In the genomic region with DNA sequence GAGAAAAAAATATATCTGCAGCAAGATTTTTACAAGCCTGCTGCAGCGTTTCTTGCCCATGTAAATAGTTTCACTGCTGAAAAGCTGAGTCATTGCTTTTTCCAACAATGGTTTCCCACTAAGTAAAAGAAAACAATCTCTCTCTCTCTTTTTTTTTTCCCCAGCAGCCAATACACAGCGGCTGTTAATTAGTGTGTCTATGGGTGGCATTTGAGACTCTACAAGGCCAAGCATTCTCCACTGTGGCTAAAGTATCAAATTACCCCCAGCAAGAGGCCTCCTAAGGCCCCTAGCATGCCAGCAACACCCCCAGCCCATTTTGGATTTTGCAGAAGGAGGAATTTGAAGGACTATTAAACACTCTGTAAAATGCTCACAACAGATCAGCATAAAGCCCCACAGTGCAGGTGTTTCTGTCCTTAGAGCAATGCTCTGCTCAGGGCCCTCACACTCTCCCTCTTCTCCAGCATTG, we compare ENCODE assay signal across 11 cellular contexts.
A peak's percentile ranks its signal among the peaks of the same experiment; 100 is the strongest.
DNase-seq lines count a peak whose midpoint lies in the region; ATAC-seq and TF ChIP-seq lines count a peak whose summit lies in the region.
"Had no signal": no experiment of that assay in that cellular context is flagged by ENCODE, and none has a peak within 500 bp of the region (broad histone marks: within the 10 kb centered on the region; RNA-seq: fewer than 3 reads in every experiment).

No MANE protein-coding gene starts in this region.

- H3K27me3 ChIP-seq in ACC112 (ENCODE audit: insufficient read depth, low read length) (no peaks in the 10 kb centered on the region), SJCRH30 (no peaks in the 10 kb centered on the region), iPS-18a (ENCODE audit: control insufficient read depth, insufficient read depth, low read length) (no peaks in the 10 kb centered on the region), tibial artery (no peaks in the 10 kb centered on the region), Peyer's patch (no peaks in the 10 kb centered on the region), WERI-Rb-1 (ENCODE audit: insufficient read depth, low read depth, severe bottlenecking) (peaks cover 70% of the 10 kb centered on the region)

- no peak for ATAC-seq in HG02642 (IDR thresholded peaks at IDR 0.05; ENCODE audit: poor library complexity, unreplicated experiment)
- ATAC-seq: left lobe of liver had no signal

- intact Hi-C loops in tibial artery (cut with DNase I; ENCODE audit: low total_unique reads), result no loop called here

- peaks cover 9% of the 10 kb centered on the region for H3K4me1 ChIP-seq in ACC112 (ENCODE audit: control insufficient read depth, insufficient read depth, low read length, unreplicated experiment)
- H3K4me1 ChIP-seq in SJCRH30, result peaks cover 8% of the 10 kb centered on the region
- H3K4me1 ChIP-seq in iPS-18a (ENCODE audit: control insufficient read depth, low read depth, low read length), result peaks cover 36% of the 10 kb centered on the region
- H3K4me1 ChIP-seq in tibial artery, result no peaks in the 10 kb centered on the region
- H3K4me1 ChIP-seq in Peyer's patch, result no peaks in the 10 kb centered on the region

- H3K9me3 ChIP-seq in SJCRH30 (replicated peaks) (no peaks in the 10 kb centered on the region), iPS-18a (ENCODE audit: control insufficient read depth, low read depth, low read length) (no peaks in the 10 kb centered on the region), tibial artery (no peaks in the 10 kb centered on the region), Peyer's patch (no peaks in the 10 kb centered on the region), WERI-Rb-1 (ENCODE audit: severe bottlenecking) (no peaks in the 10 kb centered on the region)

- no peaks in the 10 kb centered on the region for H3K36me3 ChIP-seq in ACC112 (ENCODE audit: insufficient read depth, low read length)
- no peaks in the 10 kb centered on the region for H3K36me3 ChIP-seq in SJCRH30
- H3K36me3 ChIP-seq in iPS-18a (ENCODE audit: control insufficient read depth, low read depth, low read length), result no peaks in the 10 kb centered on the region
- no peaks in the 10 kb centered on the region for H3K36me3 ChIP-seq in tibial artery
- H3K36me3 ChIP-seq in Peyer's patch, result no peaks in the 10 kb centered on the region
- no peaks in the 10 kb centered on the region for H3K36me3 ChIP-seq in WERI-Rb-1

- TF ChIP-seq CTCF in tibial artery (IDR thresholded peaks at IDR 0.05) (no peak), Peyer's patch (IDR thresholded peaks at IDR 0.05) (no peak), WERI-Rb-1 (IDR thresholded peaks at IDR 0.05; ENCODE audit: low read depth, low read length) (no peak)

- H3K9ac ChIP-seq in iPS-18a (ENCODE audit: low read length), result peak overlapping the region; percentile 64

- H3K27ac ChIP-seq in ACC112 (ENCODE audit: low read depth, low read length) (no peak overlapping the region), SJCRH30 (peak overlapping the region; percentile 47), iPS-18a (ENCODE audit: low read length) (peak overlapping the region; percentile 84), tibial artery (no peak overlapping the region), Peyer's patch (no peak overlapping the region), WERI-Rb-1 (no peak overlapping the region)

- peak; percentile 16 for TF ChIP-seq RAD21 in Ishikawa (IDR thresholded peaks at IDR 0.05; ENCODE audit: low read depth)

- H3K4me3 ChIP-seq in ACC112 (ENCODE audit: low read depth, low read length) (peak overlapping the region; percentile 48), SJCRH30 (peak overlapping the region; percentile 28), iPS-18a (ENCODE audit: low read length) (peak overlapping the region; percentile 6), tibial artery (no peak overlapping the region), Peyer's patch (no peak overlapping the region), WERI-Rb-1 (ENCODE audit: low read depth, low read length) (no peak overlapping the region)

- TF ChIP-seq EP300 in Ishikawa (IDR thresholded peaks at IDR 0.05; ENCODE audit: borderline replicate concordance), result peak; percentile 81

- peak; percentile 46 to 75 for DNase-seq in SJCRH30
- no peak for DNase-seq in tibial artery
- no peak for DNase-seq in Peyer's patch
- no peak for DNase-seq in WERI-Rb-1
- DNase-seq: CD4-positive, alpha-beta T cell; NCI-H446 had no signal

- no peak for TF ChIP-seq POLR2A in Peyer's patch (IDR thresholded peaks at IDR 0.05)

- H2AFZ ChIP-seq in ACC112 (ENCODE audit: low read length, unreplicated experiment), result peak overlapping the region; percentile 93

- H3K79me2 ChIP-seq in ACC112 (ENCODE audit: control insufficient read depth, insufficient read depth, low read length, unreplicated experiment), result no peaks in the 10 kb centered on the region

TF ChIP-seq in Ishikawa, 13 proteins besides CTCF, POLR2A, EP300 and RAD21:
- TF ChIP-seq FOXM1 (IDR thresholded peaks at IDR 0.05; ENCODE audit: borderline replicate concordance, low read depth), result peak; percentile 52; the same call in 1 of the 2 replicates
- peak; percentile 70 for TF ChIP-seq TEAD4 (IDR thresholded peaks at IDR 0.05)
- peak; percentile 84; the same call in 1 of the 2 replicates for TF ChIP-seq ZBTB7A (IDR thresholded peaks at IDR 0.05; ENCODE audit: low read depth)
- TF ChIP-seq CEBPB (IDR thresholded peaks at IDR 0.05), result 0 out of 2 replicates have a peak, but pooled peaks have one; percentile 29
- TF ChIP-seq NFIC (IDR thresholded peaks at IDR 0.05), result peak; percentile 65
- TF ChIP-seq TAF1 (IDR thresholded peaks at IDR 0.05; ENCODE audit: low read depth), result no peak
- peak; percentile 85 for TF ChIP-seq TCF12 (IDR thresholded peaks at IDR 0.05; ENCODE audit: low read depth)
- TF ChIP-seq CREB1 (IDR thresholded peaks at IDR 0.05; ENCODE audit: low read depth), result no peak
- TF ChIP-seq, protein P1, sequence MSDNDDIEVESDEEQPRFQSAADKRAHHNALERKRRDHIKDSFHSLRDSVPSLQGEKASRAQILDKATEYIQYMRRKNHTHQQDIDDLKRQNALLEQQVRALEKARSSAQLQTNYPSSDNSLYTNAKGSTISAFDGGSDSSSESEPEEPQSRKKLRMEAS (IDR thresholded peaks at IDR 0.05), result peak; percentile 50; the same call in 1 of the 2 replicates
- no peak for TF ChIP-seq EGR1 (IDR thresholded peaks at IDR 0.05)
- peak; percentile 61; the same call in 1 of the 2 replicates for TF ChIP-seq YY1 (IDR thresholded peaks at IDR 0.05; ENCODE audit: low read depth)
- TF ChIP-seq, protein P2, sequence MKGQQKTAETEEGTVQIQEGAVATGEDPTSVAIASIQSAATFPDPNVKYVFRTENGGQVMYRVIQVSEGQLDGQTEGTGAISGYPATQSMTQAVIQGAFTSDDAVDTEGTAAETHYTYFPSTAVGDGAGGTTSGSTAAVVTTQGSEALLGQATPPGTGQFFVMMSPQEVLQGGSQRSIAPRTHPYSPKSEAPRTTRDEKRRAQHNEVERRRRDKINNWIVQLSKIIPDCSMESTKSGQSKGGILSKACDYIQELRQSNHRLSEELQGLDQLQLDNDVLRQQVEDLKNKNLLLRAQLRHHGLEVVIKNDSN (IDR thresholded peaks at IDR 0.05), result no peak
- TF ChIP-seq, protein P3, sequence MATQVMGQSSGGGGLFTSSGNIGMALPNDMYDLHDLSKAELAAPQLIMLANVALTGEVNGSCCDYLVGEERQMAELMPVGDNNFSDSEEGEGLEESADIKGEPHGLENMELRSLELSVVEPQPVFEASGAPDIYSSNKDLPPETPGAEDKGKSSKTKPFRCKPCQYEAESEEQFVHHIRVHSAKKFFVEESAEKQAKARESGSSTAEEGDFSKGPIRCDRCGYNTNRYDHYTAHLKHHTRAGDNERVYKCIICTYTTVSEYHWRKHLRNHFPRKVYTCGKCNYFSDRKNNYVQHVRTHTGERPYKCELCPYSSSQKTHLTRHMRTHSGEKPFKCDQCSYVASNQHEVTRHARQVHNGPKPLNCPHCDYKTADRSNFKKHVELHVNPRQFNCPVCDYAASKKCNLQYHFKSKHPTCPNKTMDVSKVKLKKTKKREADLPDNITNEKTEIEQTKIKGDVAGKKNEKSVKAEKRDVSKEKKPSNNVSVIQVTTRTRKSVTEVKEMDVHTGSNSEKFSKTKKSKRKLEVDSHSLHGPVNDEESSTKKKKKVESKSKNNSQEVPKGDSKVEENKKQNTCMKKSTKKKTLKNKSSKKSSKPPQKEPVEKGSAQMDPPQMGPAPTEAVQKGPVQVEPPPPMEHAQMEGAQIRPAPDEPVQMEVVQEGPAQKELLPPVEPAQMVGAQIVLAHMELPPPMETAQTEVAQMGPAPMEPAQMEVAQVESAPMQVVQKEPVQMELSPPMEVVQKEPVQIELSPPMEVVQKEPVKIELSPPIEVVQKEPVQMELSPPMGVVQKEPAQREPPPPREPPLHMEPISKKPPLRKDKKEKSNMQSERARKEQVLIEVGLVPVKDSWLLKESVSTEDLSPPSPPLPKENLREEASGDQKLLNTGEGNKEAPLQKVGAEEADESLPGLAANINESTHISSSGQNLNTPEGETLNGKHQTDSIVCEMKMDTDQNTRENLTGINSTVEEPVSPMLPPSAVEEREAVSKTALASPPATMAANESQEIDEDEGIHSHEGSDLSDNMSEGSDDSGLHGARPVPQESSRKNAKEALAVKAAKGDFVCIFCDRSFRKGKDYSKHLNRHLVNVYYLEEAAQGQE (IDR thresholded peaks at IDR 0.05; ENCODE audit: low read depth), result no peak

Comparison
In these comparisons a context has a peak if more than half of its experiments do, and no peak if none do; other contexts are left out.
1. H3K27ac ChIP-seq: peak in SJCRH30 (single experiment) and iPS-18a (single experiment); none in ACC112 (single experiment), tibial artery (0 of 2), Peyer's patch (0 of 4) and WERI-Rb-1 (single experiment).
2. H3K4me3 ChIP-seq: peak in ACC112 (single experiment), SJCRH30 (single experiment) and iPS-18a (single experiment); none in tibial artery (0 of 2), Peyer's patch (0 of 4) and WERI-Rb-1 (single experiment).
3. DNase-seq: peak in SJCRH30 (2 of 2); none in tibial artery (0 of 2), Peyer's patch (0 of 3) and WERI-Rb-1 (single experiment).